ENCODE assay signal across 23 cellular contexts in genomic region chr18:55465313-55465712, GRCh38.
DNase-seq lines count a peak whose midpoint lies in the region; ATAC-seq and TF ChIP-seq lines count a peak whose summit lies in the region.
"Had no signal": no experiment of that assay in that cellular context is flagged by ENCODE, and none has a peak within 500 bp of the region (broad histone marks: within the 10 kb centered on the region; RNA-seq: fewer than 3 reads in every experiment).

No MANE protein-coding gene starts in this region.

- CTCF ChIA-PET in IMR-90 (lab: Yijun Ruan, JAX) (no interaction called here), activated B cell treated with CpG ODN at 0.5 μM for 24 hours (lab: Charles Lee) (interaction anchor here (0.8 kb wide), 1 partner anchor 18 kb away, joined by 3 read pairs; no protein-coding TSS in a partner anchor), Calu3 (lab: Charles Lee) (no interaction called here), GM10248 (lab: Yijun Ruan, JAX) (interaction anchor here (2.0 kb wide), 1 partner anchor 9 kb away, joined by 5 read pairs; no protein-coding TSS in a partner anchor)

- H3K27ac ChIP-seq in BLaER1 treated with 17β-estradiol and CSF1 and Interleukin-3, amounts not matched to agents 10 nM and 100 nM: peak overlapping the region in 10 of 11 experiments; percentile 43 to 70 (median 54); a peak in 20 of 22 replicates
- H3K27ac ChIP-seq in IMR-90 (ENCODE audit: insufficient read depth, low read length) (no peak overlapping the region), neuronal stem cell (replicated peaks; ENCODE audit: low read length) (no peak overlapping the region)
- H3K27ac ChIP-seq: breast epithelium, tibial artery had no signal

- H2AK5ac ChIP-seq in IMR-90 (ENCODE audit: low read depth, low read length): no peak overlapping the region
- H2AK5ac ChIP-seq in neuronal stem cell (ENCODE audit: low read depth, low read length): no peak overlapping the region

- H3K4me3 ChIP-seq in BLaER1 treated with 17β-estradiol and CSF1 and Interleukin-3, amounts not matched to agents 10 nM and 100 nM: peak overlapping the region in 4 of 10 experiments; percentile 16 to 38 (median 27); a peak in 4 of 20 replicates
- H3K4me3 ChIP-seq in IMR-90 (ENCODE audit: insufficient read depth, low read depth, low read length) (no peak overlapping the region), neuronal stem cell (ENCODE audit: low read length in 2 of 2) (no peak overlapping the region)
- H3K4me3 ChIP-seq: adrenal gland, breast epithelium, heart right ventricle, tibial artery had no signal

- H3K9me1 ChIP-seq in IMR-90 (ENCODE audit: insufficient read depth, low read length): peaks cover under 1% of the 10 kb centered on the region

- H3K79me1 ChIP-seq in IMR-90 (ENCODE audit: low read depth in 1 of 2, low read length in 2 of 2) (peaks cover 25 to 65% of the 10 kb centered on the region in 2 experiments), neuronal stem cell (ENCODE audit: low read depth, low read length) (peaks cover 3% of the 10 kb centered on the region)

- H3K4me1 Mint-ChIP-seq in activated B cell treated with CpG ODN at 0.5 μM for 24 hours (peaks cover 40% of the 10 kb centered on the region), naive B cell (peaks cover 19 to 36% (median 26%) of the 10 kb centered on the region in 3 donors), Calu3 (ENCODE audit: low read depth, unreplicated experiment) (no peaks in the 10 kb centered on the region)
- H3K4me1 Mint-ChIP-seq: T-helper 17 cell had no signal

- H4K8ac ChIP-seq in IMR-90 (ENCODE audit: low read depth in 2 of 2, low read length in 2 of 2) (peak overlapping the region in 1 of 2 experiments; percentile 34; a peak in 1 of 4 replicates), neuronal stem cell (ENCODE audit: low read depth, low read length) (no peak overlapping the region)

- H2BK120ac ChIP-seq in IMR-90 (ENCODE audit: low read depth, low read length) (no peak overlapping the region), neuronal stem cell (ENCODE audit: low read depth, low read length) (no peak overlapping the region)

- WGBS in IMR-90 (ENCODE audit: extremely low coverage in 2 of 2, insufficient read length in 1 of 2), 2 experiments: no CpG with 5 or more reads among the region's 2 CpGs
- WGBS in neuronal stem cell (ENCODE audit: extremely low coverage in 2 of 2, insufficient read length in 2 of 2, insufficient replicate concordance in 1 of 2), 2 donors: no CpG with 5 or more reads among the region's 2 CpGs

- H3K27ac Mint-ChIP-seq in activated B cell treated with CpG ODN at 0.5 μM for 24 hours (peak overlapping the region; percentile 66), naive B cell (peak overlapping the region in 5 of 6 donors; percentile 75 to 94 (median 87)), Calu3 (ENCODE audit: unreplicated experiment) (no peak overlapping the region)
- no peak overlapping the region for H3K27ac Mint-ChIP-seq in activated naive CD4-positive, alpha-beta T cell treated with anti-CD3 and anti-CD28 coated beads, Interleukin-2, amount 50 U/mL, for 72 hours
- H3K27ac Mint-ChIP-seq: activated CD4-positive, alpha-beta memory T cell treated with anti-CD3 and anti-CD28 coated beads for 36 hours; natural killer cell; T-helper 17 cell had no signal

- H2BK12ac ChIP-seq in neuronal stem cell (ENCODE audit: low read length): no peak overlapping the region

- POLR2A ChIA-PET in IMR-90 (lab: Charles Lee; ENCODE audit: unreplicated experiment): interaction anchor here (0.7 kb wide), 1 partner anchor 9 kb away, joined by 5 read pairs; no protein-coding TSS in a partner anchor
- POLR2A ChIA-PET in activated B cell treated with CpG ODN at 0.5 μM for 24 hours (lab: Charles Lee): interaction anchor here (0.7 to 1.0 kb wide), 3 partner anchors 42 to 314 kb away, joined by 3 to 4 read pairs (median 3); no protein-coding TSS in a partner anchor
- POLR2A ChIA-PET in GM10248 (lab: Yijun Ruan, JAX): no interaction called here

- no peak overlapping the region for H4K91ac ChIP-seq in IMR-90 (ENCODE audit: insufficient read depth, low read depth, low read length)
- H4K91ac ChIP-seq in neuronal stem cell (ENCODE audit: low read depth, low read length, poor library complexity): no peak overlapping the region

- H3K27me3 Mint-ChIP-seq in activated B cell treated with CpG ODN at 0.5 μM for 24 hours (no peaks in the 10 kb centered on the region), naive B cell (no peaks in the 10 kb centered on the region), Calu3 (ENCODE audit: unreplicated experiment) (peaks cover 11% of the 10 kb centered on the region)
- H3K27me3 Mint-ChIP-seq: activated CD4-positive, alpha-beta memory T cell treated with anti-CD3 and anti-CD28 coated beads for 36 hours had no signal

- H3K4me3 Mint-ChIP-seq in activated B cell treated with CpG ODN at 0.5 μM for 24 hours: no peak overlapping the region
- peak overlapping the region in 7 of 8 donors; percentile 26 to 68 (median 57) for H3K4me3 Mint-ChIP-seq in naive B cell
- no peak overlapping the region for H3K4me3 Mint-ChIP-seq in Calu3 (ENCODE audit: low read depth, unreplicated experiment)
- H3K4me3 Mint-ChIP-seq: activated CD4-positive, alpha-beta memory T cell treated with anti-CD3 and anti-CD28 coated beads for 36 hours; natural killer cell; T-helper 17 cell had no signal

- no peak for TF ChIP-seq RAD21 in IMR-90 (IDR thresholded peaks at IDR 0.05; ENCODE audit: low read length)

- no peaks in the 10 kb centered on the region for H3K27me3 ChIP-seq in BLaER1 treated with 17β-estradiol and CSF1 and Interleukin-3, amounts not matched to agents 10 nM and 100 nM
- H3K27me3 ChIP-seq in IMR-90 (ENCODE audit: control insufficient read depth, insufficient read depth, low read length) (no peaks in the 10 kb centered on the region), neuronal stem cell (ENCODE audit: control insufficient read depth in 3 of 3, insufficient read depth in 3 of 3, low read depth in 1 of 3, low read length in 3 of 3) (no peaks in the 10 kb centered on the region)
- H3K27me3 ChIP-seq: adrenal gland, breast epithelium, heart right ventricle, tibial artery had no signal

- no peaks in the 10 kb centered on the region for H3K9me3 Mint-ChIP-seq in activated B cell treated with CpG ODN at 0.5 μM for 24 hours
- H3K9me3 Mint-ChIP-seq in naive B cell: no peaks in the 10 kb centered on the region
- no peaks in the 10 kb centered on the region for H3K9me3 Mint-ChIP-seq in activated naive CD4-positive, alpha-beta T cell treated with anti-CD3 and anti-CD28 coated beads, Interleukin-2, amount 50 U/mL, for 72 hours
- no peaks in the 10 kb centered on the region for H3K9me3 Mint-ChIP-seq in Calu3 (ENCODE audit: low read depth, unreplicated experiment)
- H3K9me3 Mint-ChIP-seq: activated CD4-positive, alpha-beta memory T cell treated with anti-CD3 and anti-CD28 coated beads for 36 hours; natural killer cell had no signal

- H3K4me2 ChIP-seq in BLaER1 treated with 17β-estradiol and CSF1 and Interleukin-3, amounts not matched to agents 10 nM and 100 nM: peak overlapping the region; percentile 54 to 90 (median 82)
- H3K4me2 ChIP-seq in IMR-90 (ENCODE audit: low read depth, low read length) (no peak overlapping the region), neuronal stem cell (ENCODE audit: insufficient read depth, low read length, poor library complexity, severe bottlenecking) (no peak overlapping the region)

- peaks cover 4% of the 10 kb centered on the region for H3K36me3 Mint-ChIP-seq in activated B cell treated with CpG ODN at 0.5 μM for 24 hours (ENCODE audit: low read depth)
- H3K36me3 Mint-ChIP-seq in naive B cell: no peaks in the 10 kb centered on the region
- no peaks in the 10 kb centered on the region for H3K36me3 Mint-ChIP-seq in activated naive CD4-positive, alpha-beta T cell treated with anti-CD3 and anti-CD28 coated beads, Interleukin-2, amount 50 U/mL, for 72 hours
- no peaks in the 10 kb centered on the region for H3K36me3 Mint-ChIP-seq in Calu3 (ENCODE audit: insufficient read depth, unreplicated experiment)
- H3K36me3 Mint-ChIP-seq: activated CD4-positive, alpha-beta memory T cell treated with anti-CD3 and anti-CD28 coated beads for 36 hours; natural killer cell had no signal

- H2BK20ac ChIP-seq in IMR-90 (ENCODE audit: low read depth, low read length): no peak overlapping the region

- intact Hi-C loops in IMR-90 (cut with micrococcal nuclease): no loop called here
- intact Hi-C loops in activated B cell treated with CpG ODN at 0.5 μM for 24 hours (cut with micrococcal nuclease): loop anchor here (1.0 to 2.0 kb wide), 2 partner anchors 8 to 45 kb away; no protein-coding TSS in a partner anchor
- intact Hi-C loops in Calu3 (cut with micrococcal nuclease; ENCODE audit: unreplicated experiment): no loop called here

- 0 out of 2 replicates have a peak overlapping the region, but pooled peaks have one; percentile 14 for H3K14ac ChIP-seq in IMR-90 (replicated peaks; ENCODE audit: low read depth, low read length)
- H3K14ac ChIP-seq in neuronal stem cell (ENCODE audit: low read length): no peak overlapping the region

- in situ Hi-C loops in IMR-90 (cut with MboI; ENCODE audit: low sequenced_read_pairs): no loop called here

- no TSS peak for BruUV-seq in IMR-90 (replicated peaks; lab: Mats Ljungman, UMichigan)
- BruUV-seq in Calu3 (replicated peaks; lab: Mats Ljungman, UMichigan): no TSS peak

- no peak for ATAC-seq in IMR-90 (ENCODE audit: low read depth)
- peak; percentile 92 for ATAC-seq in activated B cell treated with CpG ODN at 0.5 μM for 24 hours (ENCODE audit: low read depth)
- ATAC-seq in naive B cell (ENCODE audit: low read depth in 2 of 2): peak; percentile 99 to 100
- ATAC-seq in activated naive CD4-positive, alpha-beta T cell treated with anti-CD3 and anti-CD28 coated beads, Interleukin-2, amount 50 U/mL, for 72 hours: no peak
- ATAC-seq: HCT116; natural killer cell; stimulated activated naive CD8-positive, alpha-beta T cell treated with anti-CD3 and anti-CD28 coated beads, Interleukin-15, Interleukin-2, amounts not matched to agents 100 U/mL and 50 U/mL, for 24 hours; T-helper 17 cell had no signal

- H2BK15ac ChIP-seq in IMR-90 (ENCODE audit: low read depth, low read length) (no peak overlapping the region), neuronal stem cell (ENCODE audit: low read length) (no peak overlapping the region)

- no peak overlapping the region for H4K5ac ChIP-seq in IMR-90 (ENCODE audit: low read depth, low read length)

- H2AFZ ChIP-seq in IMR-90 (replicated peaks; ENCODE audit: low read length, poor library complexity) (no peak overlapping the region), neuronal stem cell (ENCODE audit: low read length) (no peak overlapping the region)

- H3K23ac ChIP-seq in IMR-90 (ENCODE audit: low read depth, low read length) (peak overlapping the region; percentile 62; the same call in 1 of the 2 replicates), neuronal stem cell (ENCODE audit: low read depth, low read length, poor library complexity) (no peak overlapping the region)

- H2AK9ac ChIP-seq in IMR-90 (replicated peaks; ENCODE audit: low read depth, low read length, poor library complexity): no peak overlapping the region

- H3K56ac ChIP-seq in IMR-90 (ENCODE audit: extremely low read depth, insufficient read depth, low read length): no peak overlapping the region

- peak overlapping the region in 10 of 11 experiments; percentile 7 to 65 (median 34); a peak in 16 of 22 replicates for H3K9ac ChIP-seq in BLaER1 treated with 17β-estradiol and CSF1 and Interleukin-3, amounts not matched to agents 10 nM and 100 nM
- H3K9ac ChIP-seq in IMR-90 (ENCODE audit: low read depth, low read length) (no peak overlapping the region), neuronal stem cell (ENCODE audit: low read depth, low read length, poor library complexity) (no peak overlapping the region)

- H3K9me3 ChIP-seq in BLaER1 treated with 17β-estradiol and CSF1 and Interleukin-3, amounts not matched to agents 10 nM and 100 nM (replicated peaks in 1 of 11): no peaks in the 10 kb centered on the region; a peak in 2 of 22 replicates
- no peaks in the 10 kb centered on the region for H3K9me3 ChIP-seq in IMR-90 (ENCODE audit: control insufficient read depth, insufficient read depth, low read length)
- H3K9me3 ChIP-seq in neuronal stem cell (replicated peaks in 1 of 2; ENCODE audit: control insufficient read depth in 2 of 2, insufficient read depth in 1 of 2, low read depth in 1 of 2, low read length in 2 of 2): no peaks in the 10 kb centered on the region
- H3K9me3 ChIP-seq: adrenal gland, breast epithelium, heart right ventricle, tibial artery had no signal

- no peak for TF ChIP-seq POLR2A in IMR-90 (IDR thresholded peaks at IDR 0.05; ENCODE audit: low read depth, low read length)

- dilution Hi-C loops in IMR-90 (cut with HindIII; ENCODE audit: low sequenced_read_pairs, unreplicated experiment): no loop called here

- no peak overlapping the region for H3K4ac ChIP-seq in IMR-90 (ENCODE audit: low read depth, low read length)
- H3K4ac ChIP-seq in neuronal stem cell (ENCODE audit: low read length): no peak overlapping the region

- no peak for DNase-seq in IMR-90
- no peak for DNase-seq in activated B cell treated with CpG ODN at 0.5 μM for 24 hours
- peak; percentile 58 for DNase-seq in naive B cell
- no peak for DNase-seq in neuronal stem cell (ENCODE audit: low spot score)
- no peak for DNase-seq in activated naive CD4-positive, alpha-beta T cell treated with anti-CD3 and anti-CD28 coated beads, Interleukin-2, amount 50 U/mL, for 72 hours (ENCODE audit: low spot score in 2 of 2)
- DNase-seq in Calu3: no peak
- no peak for DNase-seq in GM10248 (ENCODE audit: extremely low spot score)
- DNase-seq: activated CD4-positive, alpha-beta memory T cell treated with anti-CD3 and anti-CD28 coated beads for 36 hours; activated CD4-positive, CD25-positive, alpha-beta regulatory T cell; activated gamma-delta T cell treated with Interleukin-2 at 50 U/mL for 16 hours; adrenal gland; cortex of kidney; heart right ventricle; natural killer cell; NCI-H1105 treated with DMSO at 0.1 percent for 48 hours; NCI-H510A; stimulated activated CD4-positive, alpha-beta T cell treated with anti-CD3 and anti-CD28 coated beads, Interleukin-2, amount 100 ng/mL, for 24 hours; stimulated activated naive CD8-positive, alpha-beta T cell treated with anti-CD3 and anti-CD28 coated beads, Interleukin-15, Interleukin-2, amounts not matched to agents 100 U/mL and 50 U/mL, for 24 hours; T-helper 17 cell; tibial artery had no signal

- peaks cover 39 to 58% (median 48%) of the 10 kb centered on the region in 10 experiments for H3K4me1 ChIP-seq in BLaER1 treated with 17β-estradiol and CSF1 and Interleukin-3, amounts not matched to agents 10 nM and 100 nM
- H3K4me1 ChIP-seq in IMR-90 (ENCODE audit: control insufficient read depth, insufficient read depth, low read length) (0 out of 2 replicates have a peak, but pooled peaks cover under 1% of the 10 kb centered on the region), neuronal stem cell (ENCODE audit: control insufficient read depth in 2 of 2, insufficient read depth in 1 of 2, low read depth in 1 of 2, low read length in 2 of 2) (no peaks in the 10 kb centered on the region)
- H3K4me1 ChIP-seq: breast epithelium, tibial artery had no signal

- H3K18ac ChIP-seq in IMR-90 (ENCODE audit: low read depth, low read length) (no peak overlapping the region), neuronal stem cell (ENCODE audit: low read length) (no peak overlapping the region)

- no peak overlapping the region for H2BK5ac ChIP-seq in IMR-90 (ENCODE audit: low read depth, low read length, poor library complexity, severe bottlenecking)
- H2BK5ac ChIP-seq in neuronal stem cell (ENCODE audit: low read length): no peak overlapping the region

- H4K20me1 ChIP-seq in BLaER1 treated with 17β-estradiol and CSF1 and Interleukin-3, amounts not matched to agents 10 nM and 100 nM: peaks cover 0 to 92% (median 23%) of the 10 kb centered on the region in 11 experiments; a peak in 10 of 22 replicates
- no peaks in the 10 kb centered on the region for H4K20me1 ChIP-seq in IMR-90 (ENCODE audit: insufficient read depth, low read length)

- H3K36me3 ChIP-seq in BLaER1 treated with 17β-estradiol and CSF1 and Interleukin-3, amounts not matched to agents 10 nM and 100 nM: peaks cover 36 to 71% (median 58%) of the 10 kb centered on the region in 11 experiments
- H3K36me3 ChIP-seq in IMR-90 (ENCODE audit: control insufficient read depth, insufficient read depth, low read length): peaks cover 3% of the 10 kb centered on the region
- peaks cover 2 to 35% of the 10 kb centered on the region in 2 donors for H3K36me3 ChIP-seq in neuronal stem cell (replicated peaks in 1 of 2; ENCODE audit: control insufficient read depth in 2 of 2, insufficient read depth in 2 of 2, low read length in 2 of 2)
- H3K36me3 ChIP-seq: adrenal gland, breast epithelium, tibial artery had no signal

- TF ChIP-seq CTCF in IMR-90 (conservative IDR thresholded peaks at IDR 0.05; ENCODE audit: low read depth, low read length) (no peak), activated B cell treated with CpG ODN at 0.5 μM for 24 hours (IDR thresholded peaks at IDR 0.05) (no peak), Calu3 (IDR thresholded peaks at IDR 0.05; ENCODE audit: unreplicated experiment) (no peak), GM10248 (IDR thresholded peaks at IDR 0.05; ENCODE audit: control extremely low read depth, extremely low read depth, low read depth, missing control alignments) (no peak)

Comparison
In these comparisons a context has a peak if more than half of its experiments do, and no peak if none do; other contexts are left out.
1. H3K27ac ChIP-seq: peak in BLaER1 treated with 17β-estradiol and CSF1 and Interleukin-3, amounts not matched to agents 10 nM and 100 nM (10 of 11); none in IMR-90 (single experiment) and neuronal stem cell (single experiment).
2. H3K4me2 ChIP-seq: peak in BLaER1 treated with 17β-estradiol and CSF1 and Interleukin-3, amounts not matched to agents 10 nM and 100 nM (11 of 11); none in IMR-90 (single experiment) and neuronal stem cell (single experiment).
3. H3K9ac ChIP-seq: peak in BLaER1 treated with 17β-estradiol and CSF1 and Interleukin-3, amounts not matched to agents 10 nM and 100 nM (10 of 11); none in IMR-90 (single experiment) and neuronal stem cell (single experiment).
4. ATAC-seq: peak in activated B cell treated with CpG ODN at 0.5 μM for 24 hours (single experiment) and naive B cell (2 of 2); none in IMR-90 (single experiment) and activated naive CD4-positive, alpha-beta T cell treated with anti-CD3 and anti-CD28 coated beads, Interleukin-2, amount 50 U/mL, for 72 hours (0 of 2).
5. H3K27ac Mint-ChIP-seq: peak in activated B cell treated with CpG ODN at 0.5 μM for 24 hours (single experiment) and naive B cell (5 of 6); none in activated naive CD4-positive, alpha-beta T cell treated with anti-CD3 and anti-CD28 coated beads, Interleukin-2, amount 50 U/mL, for 72 hours (0 of 2) and Calu3 (single experiment).
6. H3K4me3 Mint-ChIP-seq: peak in naive B cell (7 of 8); none in activated B cell treated with CpG ODN at 0.5 μM for 24 hours (single experiment) and Calu3 (single experiment).
7. CTCF ChIA-PET loops: an anchor here in activated B cell treated with CpG ODN at 0.5 μM for 24 hours (0.8 kb wide) and GM10248 (2.0 kb wide); none called in IMR-90 and Calu3.